Comparison of ENCODE assay signal across 20 cellular contexts in the genomic region with DNA sequence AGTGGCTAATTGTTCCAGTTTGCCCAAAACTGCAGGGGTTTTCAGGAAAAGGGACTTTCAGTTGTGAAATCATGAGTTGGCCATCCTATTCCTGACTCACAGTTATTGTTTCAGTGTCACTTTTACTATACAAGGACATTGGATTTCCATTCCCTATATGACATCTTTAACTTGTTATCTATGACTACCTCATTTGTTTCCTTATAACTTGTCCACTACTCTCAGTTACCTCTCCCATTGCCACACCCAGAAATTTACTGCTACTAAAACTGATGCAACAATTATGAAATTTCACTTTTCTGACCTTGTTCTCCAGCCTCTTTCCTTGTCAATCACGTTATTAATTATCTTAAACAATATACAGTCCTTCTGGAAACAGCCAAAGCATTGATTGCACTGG.
DNase-seq lines count a peak whose midpoint lies in the region; FAIRE-seq and TF ChIP-seq lines count a peak whose summit lies in the region.
"Had no signal": no experiment of that assay in that cellular context is flagged by ENCODE, and none has a peak within 500 bp of the region (broad histone marks: within the 10 kb centered on the region; RNA-seq: fewer than 3 reads in every experiment).

No MANE protein-coding gene starts in this region.

- no peaks in the 10 kb centered on the region for H3K79me2 ChIP-seq in neural progenitor cell (ENCODE audit: low read depth)

- H3K9me3 Mint-ChIP-seq in Calu3 (ENCODE audit: low read depth, unreplicated experiment) (peaks cover 5% of the 10 kb centered on the region), neural progenitor cell (no peaks in the 10 kb centered on the region)
- H3K9me3 Mint-ChIP-seq: GM23338, H9 had no signal

- H3K4me1 ChIP-seq in small intestine (ENCODE audit: control insufficient read depth in 2 of 2, insufficient read depth in 1 of 2, low read depth in 1 of 2, low read length in 1 of 2) (no peaks in the 10 kb centered on the region), spleen (no peaks in the 10 kb centered on the region), neural progenitor cell (no peaks in the 10 kb centered on the region)
- H3K4me1 ChIP-seq: BLaER1 had no signal

- no peak for TF ChIP-seq CTCF in Calu3 (IDR thresholded peaks at IDR 0.05; ENCODE audit: unreplicated experiment)
- TF ChIP-seq CTCF in spleen (IDR thresholded peaks at IDR 0.05 in 8 of 11, conservative IDR thresholded peaks at IDR 0.05 in 3 of 11) = no peak
- TF ChIP-seq CTCF in neural progenitor cell (IDR thresholded peaks at IDR 0.05) = no peak

- FAIRE-seq in small intestine (lab: Jason Lieb, UNC) = no peak
- FAIRE-seq: A204.1, GM12891, GM18507 had no signal

- WGBS in small intestine, 3 donors = 4 to 34% (median 13%) methylated on average over 1 of the region's 1 CpG
- WGBS in spleen, 5 donors = 44 to 55% (median 46%) methylated on average over 1 of the region's 1 CpG

- no peaks in the 10 kb centered on the region for H3K9me3 ChIP-seq in small intestine (ENCODE audit: control insufficient read depth, low read depth)
- H3K9me3 ChIP-seq in spleen = no peaks in the 10 kb centered on the region
- no peaks in the 10 kb centered on the region for H3K9me3 ChIP-seq in neural progenitor cell (ENCODE audit: low read depth)
- H3K9me3 ChIP-seq: BLaER1 had no signal

- intact Hi-C loops in Calu3 (cut with micrococcal nuclease; ENCODE audit: unreplicated experiment) = no loop called here
- intact Hi-C loops in spleen (cut with DNase I; ENCODE audit: low total_unique reads) = no loop called here

- no peak for TF ChIP-seq POLR2A in spleen (IDR thresholded peaks at IDR 0.05)

- DNase-seq in Calu3 (no peak), OCI-M1 (lab: John Stamatoyannopoulos, UW) (peak; percentile 75), foreskin melanocyte (peak; percentile 0), small intestine (peak; percentile 53), spleen (no peak), neural progenitor cell (ENCODE audit: low spot score) (no peak)
- DNase-seq in activated CD4-positive, alpha-beta T cell treated with anti-CD3 and anti-CD28 coated beads for 4 hours = no peak
- DNase-seq: CD4-positive, CD25-positive, alpha-beta regulatory T cell; CD8-positive, alpha-beta memory T cell; DMS53; DMS79 treated with DMSO at 0.1 percent for 48 hours; GF-D8; H9 had no signal

- no peak overlapping the region for H3K4me3 Mint-ChIP-seq in Calu3 (ENCODE audit: low read depth, unreplicated experiment)
- no peak overlapping the region for H3K4me3 Mint-ChIP-seq in neural progenitor cell
- H3K4me3 Mint-ChIP-seq: B cell; CD4-positive, CD25-positive, alpha-beta regulatory T cell; CD8-positive, alpha-beta memory T cell; GM23338; H9 had no signal

- no peaks in the 10 kb centered on the region for H3K36me3 ChIP-seq in small intestine (ENCODE audit: control insufficient read depth in 2 of 2, insufficient read depth in 2 of 2, low read length in 2 of 2)
- no peaks in the 10 kb centered on the region for H3K36me3 ChIP-seq in spleen
- no peaks in the 10 kb centered on the region for H3K36me3 ChIP-seq in neural progenitor cell
- H3K36me3 ChIP-seq: BLaER1 had no signal

- H3K9ac ChIP-seq in neural progenitor cell = no peak overlapping the region
- H3K9ac ChIP-seq: BLaER1 had no signal

- H3K4me2 ChIP-seq in neural progenitor cell = no peak overlapping the region
- H3K4me2 ChIP-seq: BLaER1, GM23338 had no signal

- CTCF ChIA-PET in Calu3 (lab: Charles Lee) = no interaction called here

- H3K36me3 Mint-ChIP-seq in Calu3 (ENCODE audit: insufficient read depth, unreplicated experiment) = no peaks in the 10 kb centered on the region
- H3K36me3 Mint-ChIP-seq in neural progenitor cell = no peaks in the 10 kb centered on the region
- H3K36me3 Mint-ChIP-seq: CD4-positive, CD25-positive, alpha-beta regulatory T cell; CD8-positive, alpha-beta memory T cell had no signal

- H3K4me1 Mint-ChIP-seq in Calu3 (ENCODE audit: low read depth, unreplicated experiment) = peaks cover 18% of the 10 kb centered on the region
- no peaks in the 10 kb centered on the region for H3K4me1 Mint-ChIP-seq in neural progenitor cell
- H3K4me1 Mint-ChIP-seq: B cell; CD4-positive, CD25-positive, alpha-beta regulatory T cell; CD8-positive, alpha-beta memory T cell; GM23338; H9 had no signal

- H3K27ac Mint-ChIP-seq in Calu3 (ENCODE audit: unreplicated experiment) (peak overlapping the region; percentile 65), neural progenitor cell (no peak overlapping the region)
- H3K27ac Mint-ChIP-seq: B cell; CD4-positive, CD25-positive, alpha-beta regulatory T cell; CD8-positive, alpha-beta memory T cell; GM23338; H9 had no signal

- no peak overlapping the region for H2AFZ ChIP-seq in neural progenitor cell (replicated peaks)
- H2AFZ ChIP-seq: GM23338 had no signal

- H3F3A ChIP-seq in neural progenitor cell (ENCODE audit: low read depth) = no peaks in the 10 kb centered on the region

- no peaks in the 10 kb centered on the region for H3K27me3 Mint-ChIP-seq in Calu3 (ENCODE audit: unreplicated experiment)
- H3K27me3 Mint-ChIP-seq in neural progenitor cell (ENCODE audit: insufficient read depth, low read depth) = no peaks in the 10 kb centered on the region
- H3K27me3 Mint-ChIP-seq: B cell; CD4-positive, CD25-positive, alpha-beta regulatory T cell; CD8-positive, alpha-beta memory T cell had no signal

- no peaks in the 10 kb centered on the region for H3K27me3 ChIP-seq in small intestine (ENCODE audit: control insufficient read depth in 2 of 2, insufficient read depth in 2 of 2, low read length in 2 of 2)
- no peaks in the 10 kb centered on the region for H3K27me3 ChIP-seq in spleen (replicated peaks in 1 of 7)
- no peaks in the 10 kb centered on the region for H3K27me3 ChIP-seq in neural progenitor cell
- H3K27me3 ChIP-seq: BLaER1 had no signal

- BruUV-seq in Calu3 (replicated peaks; lab: Mats Ljungman, UMichigan) = no TSS peak

- H3K27ac ChIP-seq in small intestine (ENCODE audit: low read depth in 1 of 2, low read length in 1 of 2) (no peak overlapping the region), spleen (no peak overlapping the region), neural progenitor cell (no peak overlapping the region)
- H3K27ac ChIP-seq: BLaER1, C4-2B had no signal

- no peaks in the 10 kb centered on the region for H4K20me1 ChIP-seq in neural progenitor cell (ENCODE audit: low read depth)
- H4K20me1 ChIP-seq: BLaER1 had no signal

- no peak overlapping the region for H3K4me3 ChIP-seq in small intestine (ENCODE audit: low read depth in 1 of 2, low read length in 2 of 2)
- H3K4me3 ChIP-seq in spleen = no peak overlapping the region
- H3K4me3 ChIP-seq in neural progenitor cell = no peak overlapping the region
- H3K4me3 ChIP-seq: BLaER1, GM23338 had no signal

Comparison
In these comparisons a context has a peak if more than half of its experiments do, and no peak if none do; other contexts are left out.
1. DNase-seq: peak in OCI-M1 (single experiment), foreskin melanocyte (single experiment) and small intestine (single experiment); none in Calu3 (single experiment), spleen (single experiment), neural progenitor cell (single experiment) and activated CD4-positive, alpha-beta T cell treated with anti-CD3 and anti-CD28 coated beads for 4 hours (0 of 2).